Comparison of ENCODE assay signal across 9 cellular contexts in genomic region chr6:408599-409102, GRCh38. TPM values are rescaled to one million over a fixed set of nuclear protein-coding genes. Genes with fewer than 3 reads are reported as not detected.
DNase-seq lines count a peak whose midpoint lies in the region; ATAC-seq, FAIRE-seq and TF ChIP-seq lines count a peak whose summit lies in the region.
"Had no signal": no experiment of that assay in that cellular context is flagged by ENCODE, and none has a peak within 500 bp of the region (broad histone marks: within the 10 kb centered on the region; RNA-seq: fewer than 3 reads in every experiment).

No MANE protein-coding gene starts in this region.

- H3K36me3 ChIP-seq in bronchial epithelial cell (ENCODE audit: control insufficient read depth, insufficient read depth, low read length) (no peaks in the 10 kb centered on the region), mesenchymal stem cell (ENCODE audit: control insufficient read depth in 1 of 2, insufficient read depth in 2 of 2, low read depth in 1 of 2, low read length in 2 of 2) (peaks cover 0 to 24% of the 10 kb centered on the region in 2 experiments)

- H3K18ac ChIP-seq in mesenchymal stem cell (ENCODE audit: low read depth in 1 of 2, low read length in 2 of 2): no peak overlapping the region

- WGBS in mesenchymal stem cell: 61% methylated on average over 9 of the region's 9 CpGs

- peak; percentile 60 for DNase-seq in activated CD8-positive, alpha-beta memory T cell treated with anti-CD3 and anti-CD28 coated beads for 24 hours
- no peak for DNase-seq in activated CD8-positive, alpha-beta memory T cell treated with anti-CD3 and anti-CD28 coated beads, Interleukin-2, amount 50 U/mL, for 4 hours
- DNase-seq in NCI-H774 (lab: John Stamatoyannopoulos, UW): peak; percentile 68
- DNase-seq in bronchial epithelial cell (ENCODE audit: low read depth): peak; percentile 39
- peak; percentile 69 for DNase-seq in mesenchymal stem cell
- no peak for DNase-seq in stimulated activated CD4-positive, alpha-beta T cell treated with anti-CD3 and anti-CD28 coated beads, Interleukin-4, amount 100 ng/mL, for 24 hours

- ATAC-seq in HG03280 (IDR thresholded peaks at IDR 0.05; ENCODE audit: unreplicated experiment): no peak
- no peak for ATAC-seq in HG02973 (IDR thresholded peaks at IDR 0.05; ENCODE audit: unreplicated experiment)

- H3K14ac ChIP-seq in mesenchymal stem cell (ENCODE audit: low read length in 2 of 2): no peak overlapping the region

- no peak overlapping the region for H2BK15ac ChIP-seq in mesenchymal stem cell (ENCODE audit: low read depth, poor library complexity, severe bottlenecking)

- H3K4me3 ChIP-seq in bronchial epithelial cell (ENCODE audit: low read depth, low read length) (no peak overlapping the region), mesenchymal stem cell (ENCODE audit: insufficient read depth in 1 of 2, low read depth in 1 of 2, low read length in 2 of 2) (no peak overlapping the region)

- no peaks in the 10 kb centered on the region for H3K79me1 ChIP-seq in mesenchymal stem cell (replicated peaks; ENCODE audit: low read length, poor library complexity, severe bottlenecking)

- H2BK120ac ChIP-seq in mesenchymal stem cell (ENCODE audit: low read depth, low read length): no peak overlapping the region

- H3K4ac ChIP-seq in mesenchymal stem cell (ENCODE audit: low read depth in 1 of 2, low read length in 2 of 2): no peak overlapping the region

- H3K27ac ChIP-seq in mesenchymal stem cell (ENCODE audit: low read length, poor library complexity, severe bottlenecking): no peak overlapping the region

- no peak overlapping the region for H3K4me2 ChIP-seq in mesenchymal stem cell (ENCODE audit: low read length, poor library complexity, severe bottlenecking)

- peak; percentile 42 for TF ChIP-seq CTCF in bronchial epithelial cell (IDR thresholded peaks at IDR 0.05; ENCODE audit: insufficient read depth, low read length, severe bottlenecking)

- no peaks in the 10 kb centered on the region for H3K4me1 ChIP-seq in mesenchymal stem cell (ENCODE audit: control insufficient read depth, insufficient read depth, low read depth, low read length)

- H3K9ac ChIP-seq in mesenchymal stem cell (ENCODE audit: low read length): no peak overlapping the region

- H2BK5ac ChIP-seq in mesenchymal stem cell (ENCODE audit: low read depth, low read length, poor library complexity, severe bottlenecking): no peak overlapping the region

- H2AK5ac ChIP-seq in mesenchymal stem cell (ENCODE audit: low read length, severe bottlenecking): no peak overlapping the region

- no peak overlapping the region for H2AFZ ChIP-seq in mesenchymal stem cell (ENCODE audit: low read depth, low read length)

- no peak for FAIRE-seq in bronchial epithelial cell (lab: Jason Lieb, UNC)
- FAIRE-seq: endometrium had no signal

- no peak overlapping the region for H2BK12ac ChIP-seq in mesenchymal stem cell (ENCODE audit: low read length in 2 of 2)

- H4K91ac ChIP-seq in mesenchymal stem cell (ENCODE audit: low read length): no peak overlapping the region

- no peak overlapping the region for H4K8ac ChIP-seq in mesenchymal stem cell (ENCODE audit: low read length)

- H3K9me3 ChIP-seq in mesenchymal stem cell (ENCODE audit: control insufficient read depth, low read length): peaks cover 23% of the 10 kb centered on the region

- H3K27me3 ChIP-seq in bronchial epithelial cell (ENCODE audit: control insufficient read depth, insufficient read depth, low read length) (peaks cover 7% of the 10 kb centered on the region), mesenchymal stem cell (ENCODE audit: control insufficient read depth in 1 of 2, insufficient read depth in 1 of 2, low read length in 2 of 2) (peaks cover 0 to 5% of the 10 kb centered on the region in 2 experiments)

- no peak overlapping the region for H3K23ac ChIP-seq in mesenchymal stem cell (ENCODE audit: low read length in 2 of 2)

RNA-seq across cellular contexts. Expression of gene IRF4, which starts 17.1 kb away (rescaled TPM):
- total RNA-seq in bronchial epithelial cell: not detected in 2 replicates
- 0.01 TPM for polyA plus RNA-seq in mesenchymal stem cell (2013, experiment 1 of 2)
- polyA plus RNA-seq in mesenchymal stem cell (2013, experiment 2 of 2): 0.03 TPM

Comparison
In these comparisons a context has a peak if more than half of its experiments do, and no peak if none do; other contexts are left out.
1. DNase-seq: peak in activated CD8-positive, alpha-beta memory T cell treated with anti-CD3 and anti-CD28 coated beads for 24 hours (single experiment), NCI-H774 (single experiment), bronchial epithelial cell (single experiment) and mesenchymal stem cell (single experiment); none in activated CD8-positive, alpha-beta memory T cell treated with anti-CD3 and anti-CD28 coated beads, Interleukin-2, amount 50 U/mL, for 4 hours (single experiment) and stimulated activated CD4-positive, alpha-beta T cell treated with anti-CD3 and anti-CD28 coated beads, Interleukin-4, amount 100 ng/mL, for 24 hours (single experiment).